ENCODE assay signal across 9 cellular contexts in genomic region chr3:15207836-15208504, GRCh38. TPM values are rescaled to one million over a fixed set of nuclear protein-coding genes. Genes with fewer than 3 reads are reported as not detected.
A peak's percentile ranks its signal among the peaks of the same experiment; 100 is the strongest.
DNase-seq lines count a peak whose midpoint lies in the region; ATAC-seq, FAIRE-seq and TF ChIP-seq lines count a peak whose summit lies in the region.
"Had no signal": no experiment of that assay in that cellular context is flagged by ENCODE, and none has a peak within 500 bp of the region (broad histone marks: within the 10 kb centered on the region; RNA-seq: fewer than 3 reads in every experiment).

No MANE protein-coding gene starts in this region.

- H3F3A ChIP-seq in PC-9 (ENCODE audit: insufficient read depth, low read depth): peaks cover 17% of the 10 kb centered on the region; the same call in 1 of the 2 replicates

- H3K27ac ChIP-seq in PC-9 (no peak overlapping the region), endothelial cell of umbilical vein (ENCODE audit: insufficient read depth, low read depth, low read length) (no peak overlapping the region), trophoblast cell (ENCODE audit: low read depth, low read length) (no peak overlapping the region)

- H3K14ac ChIP-seq in trophoblast cell (ENCODE audit: low read length): no peak overlapping the region

- no peak for TF ChIP-seq CTCF in PC-9 (conservative IDR thresholded peaks at IDR 0.05)
- TF ChIP-seq CTCF in endothelial cell of umbilical vein (IDR thresholded peaks at IDR 0.05; ENCODE audit: extremely low read depth in 1 of 2, insufficient read depth in 1 of 2, low read depth in 1 of 2, low read length in 2 of 2): no peak

- peak overlapping the region; percentile 73 for H3K4ac ChIP-seq in trophoblast cell (ENCODE audit: low read depth, low read length)

- no peak overlapping the region for H2BK12ac ChIP-seq in trophoblast cell (ENCODE audit: low read length)

- H3K4me1 ChIP-seq in PC-9 (replicated peaks; ENCODE audit: insufficient read depth) (peaks cover 19% of the 10 kb centered on the region), endothelial cell of umbilical vein (ENCODE audit: control insufficient read depth, extremely low read depth, insufficient read depth, low read length) (peaks cover 6% of the 10 kb centered on the region), trophoblast cell (ENCODE audit: control insufficient read depth in 1 of 2, insufficient read depth in 2 of 2, low read length in 2 of 2) (peaks cover 0 to 2% of the 10 kb centered on the region in 2 experiments)

- H3K4me2 ChIP-seq in PC-9 (peak overlapping the region; percentile 93), endothelial cell of umbilical vein (ENCODE audit: insufficient read depth, low read length) (peak overlapping the region; percentile 84), trophoblast cell (ENCODE audit: low read length) (no peak overlapping the region)

- H3K18ac ChIP-seq in trophoblast cell (ENCODE audit: low read length): no peak overlapping the region

- dilution Hi-C loops in endothelial cell of umbilical vein (cut with MboI; ENCODE audit: extremely low pct_ligation_motif_present, low sequenced_read_pairs): no loop called here

- no peaks in the 10 kb centered on the region for H3K9me1 ChIP-seq in endothelial cell of umbilical vein (replicated peaks; ENCODE audit: control insufficient read depth, extremely low read depth, insufficient read depth, low read length)

- no peak overlapping the region for H2BK5ac ChIP-seq in trophoblast cell (ENCODE audit: low read depth, low read length, poor library complexity)

- H3K36me3 ChIP-seq in PC-9 (ENCODE audit: low read depth) (peaks cover 12% of the 10 kb centered on the region), endothelial cell of umbilical vein (ENCODE audit: control insufficient read depth in 2 of 2, extremely low read depth in 1 of 2, insufficient read depth in 2 of 2, low read length in 2 of 2) (peaks cover 2 to 13% of the 10 kb centered on the region in 2 experiments), trophoblast cell (ENCODE audit: control insufficient read depth in 1 of 2, insufficient read depth in 2 of 2, low read length in 2 of 2) (peaks cover 2 to 3% of the 10 kb centered on the region in 2 experiments)

- H4K91ac ChIP-seq in trophoblast cell (ENCODE audit: low read depth, low read length): no peak overlapping the region

- no CpG with 5 or more reads among the region's 5 CpGs for WGBS in trophoblast cell (ENCODE audit: extremely low coverage, insufficient coverage, insufficient read length)

- peaks cover 47% of the 10 kb centered on the region for H3K79me2 ChIP-seq in PC-9 (ENCODE audit: low read depth)
- peaks cover 37% of the 10 kb centered on the region for H3K79me2 ChIP-seq in endothelial cell of umbilical vein (ENCODE audit: control insufficient read depth, insufficient read depth, low read length)
- peaks cover 8% of the 10 kb centered on the region for H3K79me2 ChIP-seq in trophoblast cell (ENCODE audit: control insufficient read depth, insufficient read depth, low read length, poor library complexity)

- peaks cover 6% of the 10 kb centered on the region for H3K79me1 ChIP-seq in trophoblast cell (ENCODE audit: low read length)

- POLR2A ChIA-PET in PC-9 (lab: Charles Lee; ENCODE audit: unreplicated experiment): no interaction called here
- POLR2A ChIA-PET in endothelial cell of umbilical vein (lab: Charles Lee): no interaction called here

- TF ChIP-seq POLR2A in endothelial cell of umbilical vein (IDR thresholded peaks at IDR 0.05; ENCODE audit: low read depth, low read length): no peak

- ATAC-seq in HG03354 (IDR thresholded peaks at IDR 0.05; ENCODE audit: poor library complexity, severe bottlenecking, unreplicated experiment): no peak
- no peak for ATAC-seq in HG02970 (IDR thresholded peaks at IDR 0.05; ENCODE audit: low FRiP score, unreplicated experiment)

- H4K8ac ChIP-seq in trophoblast cell (ENCODE audit: low read depth, low read length): no peak overlapping the region

- FAIRE-seq in endothelial cell of umbilical vein (lab: Jason Lieb, UNC): no peak
- FAIRE-seq: GM18507 had no signal

- no peaks in the 10 kb centered on the region for H3K9me3 ChIP-seq in PC-9 (ENCODE audit: insufficient read depth, low read depth)
- no peaks in the 10 kb centered on the region for H3K9me3 ChIP-seq in endothelial cell of umbilical vein (replicated peaks; ENCODE audit: control insufficient read depth, insufficient read depth, low read length)
- H3K9me3 ChIP-seq in trophoblast cell (ENCODE audit: insufficient read depth, low read depth, low read length): no peaks in the 10 kb centered on the region

- H2AK5ac ChIP-seq in trophoblast cell (ENCODE audit: low read length): no peak overlapping the region

- H3K4me3 ChIP-seq in PC-9 (peak overlapping the region; percentile 98; the same call in 1 of the 2 replicates), endothelial cell of umbilical vein (replicated peaks in 1 of 3; ENCODE audit: insufficient read depth in 1 of 3, low read depth in 1 of 3, low read length in 3 of 3) (peak overlapping the region in 2 of 3 experiments; percentile 21 to 94), trophoblast cell (ENCODE audit: low read depth, low read length) (no peak overlapping the region)

- H4K20me1 ChIP-seq in PC-9 (ENCODE audit: insufficient read depth) (peaks cover 30% of the 10 kb centered on the region), endothelial cell of umbilical vein (replicated peaks; ENCODE audit: control insufficient read depth, extremely low read depth, insufficient read depth, low read length) (peaks cover 2% of the 10 kb centered on the region)

- H3K23ac ChIP-seq in trophoblast cell (ENCODE audit: low read length): no peak overlapping the region

- no peak overlapping the region for H4K12ac ChIP-seq in trophoblast cell (ENCODE audit: low read depth, low read length)

- H2AFZ ChIP-seq in PC-9: no peak overlapping the region
- no peak overlapping the region for H2AFZ ChIP-seq in endothelial cell of umbilical vein (ENCODE audit: low read depth, low read length)
- H2AFZ ChIP-seq in trophoblast cell (ENCODE audit: insufficient read depth, low read length, poor library complexity): no peak overlapping the region

- intact Hi-C loops in PC-9 (cut with micrococcal nuclease; ENCODE audit: unreplicated experiment): loop anchor here (2.0 to 10.0 kb wide), 6 partner anchors 101 to 1337 kb away; no protein-coding TSS in a partner anchor
- intact Hi-C loops in endothelial cell of umbilical vein (cut with micrococcal nuclease): loop anchor here (2.0 kb wide), 2 partner anchors 61 to 99 kb away; no protein-coding TSS in a partner anchor

- no peak overlapping the region for H2BK120ac ChIP-seq in trophoblast cell (ENCODE audit: insufficient read depth, low read length, poor library complexity)

- peak overlapping the region; percentile 80 for H3K9ac ChIP-seq in endothelial cell of umbilical vein (replicated peaks; ENCODE audit: extremely low read depth, insufficient read depth, low read length)
- H3K9ac ChIP-seq in trophoblast cell (ENCODE audit: low read length): no peak overlapping the region

- CTCF ChIA-PET in PC-9 (lab: Charles Lee): interaction anchor here (0.6 kb wide), 1 partner anchor 1064 kb away, joined by 6 read pairs; no protein-coding TSS in a partner anchor
- CTCF ChIA-PET in endothelial cell of umbilical vein (lab: Charles Lee): interaction anchor here (0.7 to 8.9 kb wide), 8 partner anchors 12 to 350 kb away, joined by 3 to 205 read pairs (median 4); partner anchors contain the start of gene RBSN

- H3K27me3 ChIP-seq in PC-9 (ENCODE audit: insufficient read depth, low read depth) (no peaks in the 10 kb centered on the region), endothelial cell of umbilical vein (ENCODE audit: control insufficient read depth in 2 of 2, insufficient read depth in 2 of 2, low read length in 2 of 2) (no peaks in the 10 kb centered on the region), trophoblast cell (ENCODE audit: insufficient read depth, low read length) (no peaks in the 10 kb centered on the region)

- no peaks in the 10 kb centered on the region for H3K9me2 ChIP-seq in PC-9 (ENCODE audit: insufficient read depth)

- BruUV-seq in PC-9 (replicated peaks; lab: Mats Ljungman, UMichigan): no TSS peak
- no TSS peak for BruUV-seq in endothelial cell of umbilical vein (replicated peaks; lab: Mats Ljungman, UMichigan)

- DNase-seq in EH (ENCODE audit: low read depth): peak; percentile 38
- no peak for DNase-seq in PC-9
- peak; percentile 3 for DNase-seq in endothelial cell of umbilical vein (ENCODE audit: low read depth, low spot score)
- no peak for DNase-seq in trophoblast cell
- no peak for DNase-seq in NCI-H2227 (lab: John Stamatoyannopoulos, UW; ENCODE audit: unreplicated experiment)
- DNase-seq in hypothalamus (lab: John Stamatoyannopoulos, UW): no peak

TF ChIP-seq in endothelial cell of umbilical vein, 7 proteins besides CTCF, POLR2A, EP300 and RAD21:
- TF ChIP-seq MYC (IDR thresholded peaks at IDR 0.05; ENCODE audit: low read depth, low read length): no peak

RNA-seq across cellular contexts. Expression of gene CAPN7, which starts 1.9 kb away (rescaled TPM):
- total RNA-seq in PC-9 (2021) (28.5 and 29.5 TPM in 2 replicates), endothelial cell of umbilical vein (28.8 and 32.7 TPM in 2 replicates)
- 11.7 and 13.2 TPM in 2 replicates for polyA plus RNA-seq in endothelial cell of umbilical vein
- polyA plus RNA-seq in endothelial cell of umbilical vein (2011; cell fraction: cytosol; rRNA removed): 11.2 and 11.9 TPM in 2 replicates
- 39.9 and 51.5 TPM in 2 replicates for polyA plus RNA-seq in endothelial cell of umbilical vein (2011; cell fraction: nucleus; rRNA removed)
- 13.2 and 17.2 TPM in 2 replicates for polyA plus RNA-seq in endothelial cell of umbilical vein (2012)
- polyA minus RNA-seq in endothelial cell of umbilical vein: 17.2 and 19.3 TPM in 2 replicates
- 21.2 TPM for polyA minus RNA-seq in endothelial cell of umbilical vein (2011; cell fraction: cytosol; rRNA and poly(A)+ RNA removed)
- 46.5 and 54.8 TPM in 2 replicates for polyA minus RNA-seq in endothelial cell of umbilical vein (2011; cell fraction: nucleus; rRNA and poly(A)+ RNA removed)
- polyA plus RNA-seq in trophoblast cell (2013): 12.7 and 14.3 TPM in 2 replicates

Comparison
In these comparisons a context has a peak if more than half of its experiments do, and no peak if none do; other contexts are left out.
1. DNase-seq: peak in EH (single experiment) and endothelial cell of umbilical vein (single experiment); none in PC-9 (0 of 2), trophoblast cell (0 of 2), NCI-H2227 (single experiment) and hypothalamus (0 of 51).